8 cellular contexts compared by ENCODE assay signal in the genomic region with DNA sequence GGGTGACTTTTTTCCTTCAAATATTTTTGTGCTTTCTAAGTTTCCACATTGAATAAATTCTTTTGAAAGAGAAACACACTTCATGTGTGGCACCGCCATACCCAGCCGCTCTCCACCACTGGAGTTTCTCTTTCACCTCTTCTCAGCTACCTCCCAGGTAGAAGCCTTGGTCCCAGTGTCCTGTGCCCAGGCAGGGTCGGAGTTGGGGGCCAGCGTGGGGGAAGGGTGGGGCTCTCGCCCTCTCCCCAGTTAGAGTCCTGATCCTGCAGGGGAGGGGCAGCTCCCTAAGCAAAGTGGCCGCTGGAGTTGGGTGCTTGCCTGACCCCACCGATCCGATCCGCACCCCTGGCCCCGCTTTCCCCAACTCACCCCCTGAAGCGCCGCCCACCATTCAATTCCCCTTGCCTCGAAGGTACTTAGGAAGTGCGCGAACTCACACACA. TPM values are rescaled to one million over a fixed set of nuclear protein-coding genes. Genes with fewer than 3 reads are reported as not detected.
DNase-seq lines count a peak whose midpoint lies in the region; ATAC-seq, FAIRE-seq and TF ChIP-seq lines count a peak whose summit lies in the region.

No MANE protein-coding gene starts in this region.

- POLR2A ChIA-PET in K562 (lab: Yijun Ruan, JAX): no interaction called here

- peaks cover 0 to 40% of the 10 kb centered on the region in 2 experiments; a peak in 3 of 5 replicates for H3K27me3 ChIP-seq in K562 (ENCODE audit: control insufficient read depth in 2 of 2, insufficient read depth in 2 of 2, low read length in 2 of 2)
- no peaks in the 10 kb centered on the region for H3K27me3 ChIP-seq in lung (ENCODE audit: control insufficient read depth, insufficient read depth)
- H3K27me3 ChIP-seq in upper lobe of left lung: no peaks in the 10 kb centered on the region

- H3K9ac ChIP-seq in K562 (ENCODE audit: insufficient read depth in 1 of 2, low read depth in 2 of 2, low read length in 2 of 2): 0 out of 4 replicates have a peak overlapping the region, but pooled peaks of 1 of the 2 experiments have one; percentile 35

- H3K4me2 ChIP-seq in K562 (ENCODE audit: insufficient read depth, low read length): peak overlapping the region; percentile 66; the same call in 1 of the 2 replicates

- in situ Hi-C loops in K562 (cut with MboI): no loop called here

- no peak for FAIRE-seq in K562 (lab: Jason Lieb, UNC)

- H3K9me3 ChIP-seq in K562 (replicated peaks; ENCODE audit: control insufficient read depth, insufficient read depth, low read depth, low read length): no peaks in the 10 kb centered on the region
- no peaks in the 10 kb centered on the region for H3K9me3 ChIP-seq in lung (ENCODE audit: control insufficient read depth in 2 of 2, insufficient read depth in 1 of 2, low read length in 1 of 2)
- H3K9me3 ChIP-seq in upper lobe of left lung: no peaks in the 10 kb centered on the region

- no peaks in the 10 kb centered on the region for H3K9me1 ChIP-seq in K562 (ENCODE audit: control insufficient read depth, insufficient read depth, low read length)

- no peak overlapping the region for H3K27ac Mint-ChIP-seq in activated naive CD4-positive, alpha-beta T cell treated with anti-CD3 and anti-CD28 coated beads, Interleukin-2, amount 50 U/mL, for 72 hours

- BruUV-seq in K562 (replicated peaks; lab: Mats Ljungman, UMichigan): no TSS peak

- no peaks in the 10 kb centered on the region for H4K20me1 ChIP-seq in K562 (replicated peaks; ENCODE audit: control insufficient read depth, insufficient read depth, low read length)

- TF ChIP-seq EP300 in K562 (IDR thresholded peaks at IDR 0.05; ENCODE audit: low read length) (no peak), upper lobe of left lung (IDR thresholded peaks at IDR 0.05) (no peak)

- H3K36me3 ChIP-seq in K562 (ENCODE audit: control insufficient read depth, insufficient read depth, low read length) (no peaks in the 10 kb centered on the region), lung (ENCODE audit: control insufficient read depth in 2 of 2, insufficient read depth in 2 of 2, low read length in 2 of 2) (no peaks in the 10 kb centered on the region), upper lobe of left lung (no peaks in the 10 kb centered on the region)

- ATAC-seq in activated naive CD4-positive, alpha-beta T cell treated with anti-CD3 and anti-CD28 coated beads, Interleukin-2, amount 50 U/mL, for 72 hours: no peak
- ATAC-seq in K562: no peak
- no peak for ATAC-seq in lung (ENCODE audit: insufficient read depth, low FRiP score)
- ATAC-seq in upper lobe of left lung (ENCODE audit: low FRiP score in 2 of 2): no peak

- no peak overlapping the region for H3K4me3 ChIP-seq in K562
- peak overlapping the region; percentile 58 for H3K4me3 ChIP-seq in lung
- peak overlapping the region; percentile 67 to 84 (median 77) for H3K4me3 ChIP-seq in upper lobe of left lung

- no peak for TF ChIP-seq RAD21 in K562 (CRISPR knock-in tag; conservative IDR thresholded peaks at IDR 0.05 in 1 of 2, IDR thresholded peaks at IDR 0.05 in 1 of 2)

- no peaks in the 10 kb centered on the region for H3K79me2 ChIP-seq in K562 (ENCODE audit: control insufficient read depth, insufficient read depth, low read length)

- 0% methylated on average over 1 of the region's 15 CpGs for WGBS in K562 (ENCODE audit: insufficient coverage, low coverage, missing lambda C conversion rate)
- WGBS in lung, 2 donors: 12 to 13% methylated on average over 15 of the region's 15 CpGs
- 15 to 23% methylated on average over 6 to 15 of the region's 15 CpGs for WGBS in upper lobe of left lung, 2 donors

- H3K9me3 Mint-ChIP-seq in activated naive CD4-positive, alpha-beta T cell treated with anti-CD3 and anti-CD28 coated beads, Interleukin-2, amount 50 U/mL, for 72 hours: no peaks in the 10 kb centered on the region

- no peak overlapping the region for H3K27ac ChIP-seq in K562 (ENCODE audit: extremely low read depth, low read depth, low read length)
- H3K27ac ChIP-seq in lung (ENCODE audit: low read depth in 1 of 2, low read length in 1 of 2): peak overlapping the region in 1 of 2 donors; percentile 32
- H3K27ac ChIP-seq in upper lobe of left lung: peak overlapping the region; percentile 58 to 79 (median 71)

- DNase-seq in activated naive CD4-positive, alpha-beta T cell treated with Interleukin-2 at 50 U/mL for 16 hours: peak; percentile 3
- no peak for DNase-seq in activated naive CD4-positive, alpha-beta T cell treated with anti-CD3 and anti-CD28 coated beads, Interleukin-2, amount 50 U/mL, for 72 hours (ENCODE audit: low spot score in 2 of 2)
- DNase-seq in K562 (ENCODE audit: extremely low read depth in 1 of 4, low spot score in 3 of 4) (peak in 1 of 4 experiments; percentile 6), lung (ENCODE audit: low spot score) (no peak), upper lobe of left lung (peak in 1 of 2 donors; percentile 69), islet precursor cell (no peak), iPS-NIHi7 (ENCODE audit: extremely low spot score) (no peak), CD1c-positive myeloid dendritic cell (ENCODE audit: extremely low spot score) (no peak)

- intact Hi-C loops in K562 (cut with micrococcal nuclease): no loop called here

- CTCF ChIA-PET in K562 (lab: Yijun Ruan, JAX; ENCODE audit: low intra/inter-chr PET ratio): no interaction called here

- no peaks in the 10 kb centered on the region for H3K36me3 Mint-ChIP-seq in activated naive CD4-positive, alpha-beta T cell treated with anti-CD3 and anti-CD28 coated beads, Interleukin-2, amount 50 U/mL, for 72 hours

- H3K4me1 ChIP-seq in K562 (replicated peaks in 1 of 2; ENCODE audit: control insufficient read depth in 2 of 2, insufficient read depth in 2 of 2, low read length in 2 of 2): peaks cover 0 to 12% of the 10 kb centered on the region in 2 experiments; a peak in 2 of 5 replicates
- H3K4me1 ChIP-seq in lung (ENCODE audit: control insufficient read depth in 2 of 2, insufficient read depth in 2 of 2, low read length in 2 of 2): peaks cover 0 to 3% of the 10 kb centered on the region in 2 donors
- H3K4me1 ChIP-seq in upper lobe of left lung: peaks cover 22 to 29% (median 25%) of the 10 kb centered on the region in 4 donors

- no peak overlapping the region for H2AFZ ChIP-seq in K562 (ENCODE audit: low read depth, low read length)

- no peak for TF ChIP-seq CTCF in K562 (IDR thresholded peaks at IDR 0.05 in 2 of 3, conservative IDR thresholded peaks at IDR 0.05 in 1 of 3; ENCODE audit: insufficient read depth in 2 of 3, low read depth in 1 of 3, low read length in 3 of 3)
- TF ChIP-seq CTCF in lung (IDR thresholded peaks at IDR 0.05; ENCODE audit: control extremely low read depth, extremely low read depth): no peak
- no peak for TF ChIP-seq CTCF in upper lobe of left lung (IDR thresholded peaks at IDR 0.05)

- TF ChIP-seq POLR2A in K562 (conservative IDR thresholded peaks at IDR 0.05) (no peak), upper lobe of left lung (IDR thresholded peaks at IDR 0.05) (no peak)

TF ChIP-seq in K562, 482 proteins besides CTCF, POLR2A, EP300 and RAD21 (continues in another document):
- TF ChIP-seq NBN (IDR thresholded peaks at IDR 0.05; ENCODE audit: low read depth) (no peak), ELK1 (CRISPR knock-in tag; IDR thresholded peaks at IDR 0.05) (no peak)
- TF ChIP-seq, protein P1, sequence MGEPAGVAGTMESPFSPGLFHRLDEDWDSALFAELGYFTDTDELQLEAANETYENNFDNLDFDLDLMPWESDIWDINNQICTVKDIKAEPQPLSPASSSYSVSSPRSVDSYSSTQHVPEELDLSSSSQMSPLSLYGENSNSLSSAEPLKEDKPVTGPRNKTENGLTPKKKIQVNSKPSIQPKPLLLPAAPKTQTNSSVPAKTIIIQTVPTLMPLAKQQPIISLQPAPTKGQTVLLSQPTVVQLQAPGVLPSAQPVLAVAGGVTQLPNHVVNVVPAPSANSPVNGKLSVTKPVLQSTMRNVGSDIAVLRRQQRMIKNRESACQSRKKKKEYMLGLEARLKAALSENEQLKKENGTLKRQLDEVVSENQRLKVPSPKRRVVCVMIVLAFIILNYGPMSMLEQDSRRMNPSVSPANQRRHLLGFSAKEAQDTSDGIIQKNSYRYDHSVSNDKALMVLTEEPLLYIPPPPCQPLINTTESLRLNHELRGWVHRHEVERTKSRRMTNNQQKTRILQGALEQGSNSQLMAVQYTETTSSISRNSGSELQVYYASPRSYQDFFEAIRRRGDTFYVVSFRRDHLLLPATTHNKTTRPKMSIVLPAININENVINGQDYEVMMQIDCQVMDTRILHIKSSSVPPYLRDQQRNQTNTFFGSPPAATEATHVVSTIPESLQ (CRISPR knock-in tag; IDR thresholded peaks at IDR 0.05): no peak

RNA-seq across cellular contexts. Expression of gene CLMN, which starts 0.8 kb away (rescaled TPM):
- total RNA-seq in activated naive CD4-positive, alpha-beta T cell treated with anti-CD3 and anti-CD28 coated beads, Interleukin-2, amount 50 U/mL, for 72 hours: 1 to 10 TPM; 5.8 to 6.9 TPM
- 0.37 and 1.2 TPM in 2 replicates for total RNA-seq in K562 (2011; cell fraction: chromatin; rRNA removed; ENCODE audit: low replicate concordance)
- 0.17 and 0.39 TPM in 2 replicates for total RNA-seq in K562 (2011; cell fraction: nucleolus; rRNA removed)
- 0.15 and 0.51 TPM in 2 replicates for total RNA-seq in K562 (2011; cell fraction: nucleoplasm; rRNA removed)
- under 0.01 TPM in 1 of 2 replicates, not detected in the other for total RNA-seq in K562 (2014; rRNA removed)
- total RNA-seq in K562 (2014; rRNA removed; fragmentation: Illumina TruSeq; extraction: Trizol): 0.04 and 0.06 TPM in 2 replicates
- not detected in 2 replicates for total RNA-seq in K562 (2015; rRNA removed; fragmentation: Illumina TruSeq; extraction: Trizol)
- total RNA-seq in K562 (2021): 0.09 and 0.18 TPM in 2 replicates
- 0.11 and 0.14 TPM in 2 replicates for polyA plus RNA-seq in K562 (2011; rRNA removed)
- 0.01 and 0.06 TPM in 2 replicates for polyA plus RNA-seq in K562 (2011; cell fraction: cytosol; rRNA removed)
- polyA plus RNA-seq in K562 (2011; cell fraction: nucleus; rRNA removed): 0.20 and 0.21 TPM in 2 replicates
- 0.03 and 0.16 TPM in 2 replicates for polyA plus RNA-seq in K562 (2012)
- 0.07 and 0.10 TPM in 2 replicates for polyA plus RNA-seq in K562 (2014; fragmentation: Illumina TruSeq; extraction: Trizol)
- polyA plus RNA-seq in K562 (2014; fragmentation: Nextera tagmentation; extraction: Ambion mirVana): not detected
- polyA plus RNA-seq in K562 (2014; rRNA removed): 0.01 TPM in 2 replicates
- 0.09 and 0.21 TPM in 2 replicates for polyA minus RNA-seq in K562 (2011; rRNA and poly(A)+ RNA removed)
- polyA minus RNA-seq in K562 (2011; cell fraction: cytosol; rRNA and poly(A)+ RNA removed): 0.29 TPM in 1 of 2 replicates, not detected in the other
- polyA minus RNA-seq in K562 (2011; cell fraction: nucleus; rRNA and poly(A)+ RNA removed): 0.13 TPM in 1 of 2 replicates, not detected in the other
- 10 to 100 TPM; 16.2 to 33.5 TPM for total RNA-seq in lung
- 1 to 10 TPM; 4.5 to 7.2 TPM for polyA plus RNA-seq in lung
- total RNA-seq in upper lobe of left lung: 10 to 100 TPM in 5 of 6 donors, 1 to 10 TPM in 1; 9.7 to 35.5 (median 18.8) TPM
